ENCODE assay signal across 1 cellular context in the genomic region with DNA sequence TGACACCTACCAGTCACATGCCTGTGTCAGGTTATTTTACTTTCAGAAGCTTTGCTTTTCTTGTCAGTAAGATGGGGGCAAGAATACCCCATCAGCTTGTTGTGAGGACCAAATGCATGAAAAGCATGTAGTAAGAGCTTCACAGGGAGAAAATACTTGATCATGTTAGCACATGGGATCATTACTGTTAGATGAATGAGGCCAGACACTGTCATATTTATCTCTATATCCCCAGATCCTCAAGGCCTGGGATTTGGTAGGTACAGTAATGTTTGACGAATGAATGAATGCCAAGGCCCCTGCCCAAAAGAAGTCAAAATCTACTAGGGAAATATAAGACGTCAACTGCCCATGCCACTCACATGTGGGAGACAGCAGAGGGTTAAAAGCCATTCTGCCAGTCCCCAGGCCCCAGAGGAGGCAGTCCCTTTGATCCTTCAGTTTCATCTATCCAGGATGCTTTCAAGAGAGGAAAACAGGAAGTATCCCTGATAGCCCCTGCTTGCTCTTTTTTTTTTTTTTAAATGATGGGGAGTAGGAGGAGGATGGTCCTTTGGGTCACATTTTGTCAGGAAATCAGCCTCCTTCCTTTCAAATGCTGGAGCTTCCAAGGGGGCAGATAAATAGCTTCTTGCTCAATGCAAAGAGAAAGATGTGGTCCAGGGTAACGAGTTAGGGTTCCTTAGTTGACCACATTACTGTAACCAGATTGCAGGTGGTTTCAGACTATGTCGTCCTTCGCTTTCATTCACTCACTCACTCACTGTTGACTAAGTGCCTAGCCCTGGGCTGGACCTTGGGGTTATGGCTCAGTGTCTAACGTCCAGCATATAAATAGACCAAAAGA.
TF ChIP-seq lines count a peak whose summit lies in the region.

No MANE protein-coding gene starts in this region.

TF ChIP-seq in HepG2, 621 proteins besides CTCF, POLR2A, EP300 and RAD21 (continued from another document and continues in another):
- TF ChIP-seq, protein P1, sequence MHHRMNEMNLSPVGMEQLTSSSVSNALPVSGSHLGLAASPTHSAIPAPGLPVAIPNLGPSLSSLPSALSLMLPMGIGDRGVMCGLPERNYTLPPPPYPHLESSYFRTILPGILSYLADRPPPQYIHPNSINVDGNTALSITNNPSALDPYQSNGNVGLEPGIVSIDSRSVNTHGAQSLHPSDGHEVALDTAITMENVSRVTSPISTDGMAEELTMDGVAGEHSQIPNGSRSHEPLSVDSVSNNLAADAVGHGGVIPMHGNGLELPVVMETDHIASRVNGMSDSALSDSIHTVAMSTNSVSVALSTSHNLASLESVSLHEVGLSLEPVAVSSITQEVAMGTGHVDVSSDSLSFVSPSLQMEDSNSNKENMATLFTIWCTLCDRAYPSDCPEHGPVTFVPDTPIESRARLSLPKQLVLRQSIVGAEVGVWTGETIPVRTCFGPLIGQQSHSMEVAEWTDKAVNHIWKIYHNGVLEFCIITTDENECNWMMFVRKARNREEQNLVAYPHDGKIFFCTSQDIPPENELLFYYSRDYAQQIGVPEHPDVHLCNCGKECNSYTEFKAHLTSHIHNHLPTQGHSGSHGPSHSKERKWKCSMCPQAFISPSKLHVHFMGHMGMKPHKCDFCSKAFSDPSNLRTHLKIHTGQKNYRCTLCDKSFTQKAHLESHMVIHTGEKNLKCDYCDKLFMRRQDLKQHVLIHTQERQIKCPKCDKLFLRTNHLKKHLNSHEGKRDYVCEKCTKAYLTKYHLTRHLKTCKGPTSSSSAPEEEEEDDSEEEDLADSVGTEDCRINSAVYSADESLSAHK (CRISPR knock-in tag; IDR thresholded peaks at IDR 0.05; ENCODE audit: borderline replicate concordance) = no peak
- TF ChIP-seq, protein P2, sequence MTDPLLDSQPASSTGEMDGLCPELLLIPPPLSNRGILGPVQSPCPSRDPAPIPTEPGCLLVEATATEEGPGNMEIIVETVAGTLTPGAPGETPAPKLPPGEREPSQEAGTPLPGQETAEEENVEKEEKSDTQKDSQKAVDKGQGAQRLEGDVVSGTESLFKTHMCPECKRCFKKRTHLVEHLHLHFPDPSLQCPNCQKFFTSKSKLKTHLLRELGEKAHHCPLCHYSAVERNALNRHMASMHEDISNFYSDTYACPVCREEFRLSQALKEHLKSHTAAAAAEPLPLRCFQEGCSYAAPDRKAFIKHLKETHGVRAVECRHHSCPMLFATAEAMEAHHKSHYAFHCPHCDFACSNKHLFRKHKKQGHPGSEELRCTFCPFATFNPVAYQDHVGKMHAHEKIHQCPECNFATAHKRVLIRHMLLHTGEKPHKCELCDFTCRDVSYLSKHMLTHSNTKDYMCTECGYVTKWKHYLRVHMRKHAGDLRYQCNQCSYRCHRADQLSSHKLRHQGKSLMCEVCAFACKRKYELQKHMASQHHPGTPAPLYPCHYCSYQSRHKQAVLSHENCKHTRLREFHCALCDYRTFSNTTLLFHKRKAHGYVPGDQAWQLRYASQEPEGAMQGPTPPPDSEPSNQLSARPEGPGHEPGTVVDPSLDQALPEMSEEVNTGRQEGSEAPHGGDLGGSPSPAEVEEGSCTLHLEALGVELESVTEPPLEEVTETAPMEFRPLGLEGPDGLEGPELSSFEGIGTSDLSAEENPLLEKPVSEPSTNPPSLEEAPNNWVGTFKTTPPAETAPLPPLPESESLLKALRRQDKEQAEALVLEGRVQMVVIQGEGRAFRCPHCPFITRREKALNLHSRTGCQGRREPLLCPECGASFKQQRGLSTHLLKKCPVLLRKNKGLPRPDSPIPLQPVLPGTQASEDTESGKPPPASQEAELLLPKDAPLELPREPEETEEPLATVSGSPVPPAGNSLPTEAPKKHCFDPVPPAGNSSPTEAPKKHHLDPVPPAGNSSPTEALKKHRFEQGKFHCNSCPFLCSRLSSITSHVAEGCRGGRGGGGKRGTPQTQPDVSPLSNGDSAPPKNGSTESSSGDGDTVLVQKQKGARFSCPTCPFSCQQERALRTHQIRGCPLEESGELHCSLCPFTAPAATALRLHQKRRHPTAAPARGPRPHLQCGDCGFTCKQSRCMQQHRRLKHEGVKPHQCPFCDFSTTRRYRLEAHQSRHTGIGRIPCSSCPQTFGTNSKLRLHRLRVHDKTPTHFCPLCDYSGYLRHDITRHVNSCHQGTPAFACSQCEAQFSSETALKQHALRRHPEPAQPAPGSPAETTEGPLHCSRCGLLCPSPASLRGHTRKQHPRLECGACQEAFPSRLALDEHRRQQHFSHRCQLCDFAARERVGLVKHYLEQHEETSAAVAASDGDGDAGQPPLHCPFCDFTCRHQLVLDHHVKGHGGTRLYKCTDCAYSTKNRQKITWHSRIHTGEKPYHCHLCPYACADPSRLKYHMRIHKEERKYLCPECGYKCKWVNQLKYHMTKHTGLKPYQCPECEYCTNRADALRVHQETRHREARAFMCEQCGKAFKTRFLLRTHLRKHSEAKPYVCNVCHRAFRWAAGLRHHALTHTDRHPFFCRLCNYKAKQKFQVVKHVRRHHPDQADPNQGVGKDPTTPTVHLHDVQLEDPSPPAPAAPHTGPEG (CRISPR knock-in tag; IDR thresholded peaks at IDR 0.05) = no peak; the same call in 1 of the 2 replicates
- TF ChIP-seq HOXA3 (CRISPR knock-in tag; IDR thresholded peaks at IDR 0.05) (peak; percentile 71), ZNF777 (CRISPR knock-in tag; IDR thresholded peaks at IDR 0.05) (0 out of 2 replicates have a peak, but pooled peaks have one; percentile 22), BCL6 (CRISPR knock-in tag; IDR thresholded peaks at IDR 0.05) (peak; percentile 81), CCDC6 (CRISPR knock-in tag; IDR thresholded peaks at IDR 0.05) (0 out of 2 replicates have a peak, but pooled peaks have one; percentile 49), ZSCAN22 (CRISPR knock-in tag; IDR thresholded peaks at IDR 0.05) (no peak; the same call in 1 of the 2 replicates), SRSF9 (IDR thresholded peaks at IDR 0.05; ENCODE audit: borderline replicate concordance, insufficient read depth, low read depth, low read length, poor library complexity, severe bottlenecking) (no peak), ZNF232 (CRISPR knock-in tag; IDR thresholded peaks at IDR 0.05; ENCODE audit: borderline replicate concordance) (peak; percentile 77; the same call in 1 of the 2 replicates), GATA4 (IDR thresholded peaks at IDR 0.05; ENCODE audit: borderline replicate concordance, low read depth) (peak; percentile 96), NR3C1 (CRISPR knock-in tag; IDR thresholded peaks at IDR 0.05) (no peak), ERF (CRISPR knock-in tag; IDR thresholded peaks at IDR 0.05) (no peak; the same call in 1 of the 2 replicates), FOXK1 (CRISPR knock-in tag; IDR thresholded peaks at IDR 0.05; ENCODE audit: borderline replicate concordance, low read depth) (peak; percentile 18; the same call in 1 of the 2 replicates), SMARCE1 (IDR thresholded peaks at IDR 0.05; ENCODE audit: borderline replicate concordance) (no peak), SIX4 (CRISPR knock-in tag; IDR thresholded peaks at IDR 0.05) (peak; percentile 91), NCOR1 (IDR thresholded peaks at IDR 0.05; ENCODE audit: borderline replicate concordance, low read length) (peak; percentile 42; the same call in 1 of the 2 replicates), ZNF20 (CRISPR knock-in tag; IDR thresholded peaks at IDR 0.05) (0 out of 2 replicates have a peak, but pooled peaks have one; percentile 50), ZNF263 (CRISPR knock-in tag; IDR thresholded peaks at IDR 0.05) (peak; percentile 38; the same call in 1 of the 2 replicates), CREB1 (IDR thresholded peaks at IDR 0.05) (no peak), CREB1 (CRISPR knock-in tag; IDR thresholded peaks at IDR 0.05) (peak; percentile 48), ZSCAN12 (CRISPR knock-in tag; IDR thresholded peaks at IDR 0.05) (no peak)
- TF ChIP-seq, protein P3, sequence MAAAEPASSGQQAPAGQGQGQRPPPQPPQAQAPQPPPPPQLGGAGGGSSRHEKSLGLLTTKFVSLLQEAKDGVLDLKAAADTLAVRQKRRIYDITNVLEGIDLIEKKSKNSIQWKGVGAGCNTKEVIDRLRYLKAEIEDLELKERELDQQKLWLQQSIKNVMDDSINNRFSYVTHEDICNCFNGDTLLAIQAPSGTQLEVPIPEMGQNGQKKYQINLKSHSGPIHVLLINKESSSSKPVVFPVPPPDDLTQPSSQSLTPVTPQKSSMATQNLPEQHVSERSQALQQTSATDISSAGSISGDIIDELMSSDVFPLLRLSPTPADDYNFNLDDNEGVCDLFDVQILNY (CRISPR knock-in tag; conservative IDR thresholded peaks at IDR 0.05) = no peak
- TF ChIP-seq, protein P4, sequence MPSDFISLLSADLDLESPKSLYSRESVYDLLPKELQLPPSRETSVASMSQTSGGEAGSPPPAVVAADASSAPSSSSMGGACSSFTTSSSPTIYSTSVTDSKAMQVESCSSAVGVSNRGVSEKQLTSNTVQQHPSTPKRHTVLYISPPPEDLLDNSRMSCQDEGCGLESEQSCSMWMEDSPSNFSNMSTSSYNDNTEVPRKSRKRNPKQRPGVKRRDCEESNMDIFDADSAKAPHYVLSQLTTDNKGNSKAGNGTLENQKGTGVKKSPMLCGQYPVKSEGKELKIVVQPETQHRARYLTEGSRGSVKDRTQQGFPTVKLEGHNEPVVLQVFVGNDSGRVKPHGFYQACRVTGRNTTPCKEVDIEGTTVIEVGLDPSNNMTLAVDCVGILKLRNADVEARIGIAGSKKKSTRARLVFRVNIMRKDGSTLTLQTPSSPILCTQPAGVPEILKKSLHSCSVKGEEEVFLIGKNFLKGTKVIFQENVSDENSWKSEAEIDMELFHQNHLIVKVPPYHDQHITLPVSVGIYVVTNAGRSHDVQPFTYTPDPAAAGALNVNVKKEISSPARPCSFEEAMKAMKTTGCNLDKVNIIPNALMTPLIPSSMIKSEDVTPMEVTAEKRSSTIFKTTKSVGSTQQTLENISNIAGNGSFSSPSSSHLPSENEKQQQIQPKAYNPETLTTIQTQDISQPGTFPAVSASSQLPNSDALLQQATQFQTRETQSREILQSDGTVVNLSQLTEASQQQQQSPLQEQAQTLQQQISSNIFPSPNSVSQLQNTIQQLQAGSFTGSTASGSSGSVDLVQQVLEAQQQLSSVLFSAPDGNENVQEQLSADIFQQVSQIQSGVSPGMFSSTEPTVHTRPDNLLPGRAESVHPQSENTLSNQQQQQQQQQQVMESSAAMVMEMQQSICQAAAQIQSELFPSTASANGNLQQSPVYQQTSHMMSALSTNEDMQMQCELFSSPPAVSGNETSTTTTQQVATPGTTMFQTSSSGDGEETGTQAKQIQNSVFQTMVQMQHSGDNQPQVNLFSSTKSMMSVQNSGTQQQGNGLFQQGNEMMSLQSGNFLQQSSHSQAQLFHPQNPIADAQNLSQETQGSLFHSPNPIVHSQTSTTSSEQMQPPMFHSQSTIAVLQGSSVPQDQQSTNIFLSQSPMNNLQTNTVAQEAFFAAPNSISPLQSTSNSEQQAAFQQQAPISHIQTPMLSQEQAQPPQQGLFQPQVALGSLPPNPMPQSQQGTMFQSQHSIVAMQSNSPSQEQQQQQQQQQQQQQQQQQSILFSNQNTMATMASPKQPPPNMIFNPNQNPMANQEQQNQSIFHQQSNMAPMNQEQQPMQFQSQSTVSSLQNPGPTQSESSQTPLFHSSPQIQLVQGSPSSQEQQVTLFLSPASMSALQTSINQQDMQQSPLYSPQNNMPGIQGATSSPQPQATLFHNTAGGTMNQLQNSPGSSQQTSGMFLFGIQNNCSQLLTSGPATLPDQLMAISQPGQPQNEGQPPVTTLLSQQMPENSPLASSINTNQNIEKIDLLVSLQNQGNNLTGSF (CRISPR knock-in tag; IDR thresholded peaks at IDR 0.05) = 0 out of 2 replicates have a peak, but pooled peaks have one; percentile 4
- TF ChIP-seq, protein P5, sequence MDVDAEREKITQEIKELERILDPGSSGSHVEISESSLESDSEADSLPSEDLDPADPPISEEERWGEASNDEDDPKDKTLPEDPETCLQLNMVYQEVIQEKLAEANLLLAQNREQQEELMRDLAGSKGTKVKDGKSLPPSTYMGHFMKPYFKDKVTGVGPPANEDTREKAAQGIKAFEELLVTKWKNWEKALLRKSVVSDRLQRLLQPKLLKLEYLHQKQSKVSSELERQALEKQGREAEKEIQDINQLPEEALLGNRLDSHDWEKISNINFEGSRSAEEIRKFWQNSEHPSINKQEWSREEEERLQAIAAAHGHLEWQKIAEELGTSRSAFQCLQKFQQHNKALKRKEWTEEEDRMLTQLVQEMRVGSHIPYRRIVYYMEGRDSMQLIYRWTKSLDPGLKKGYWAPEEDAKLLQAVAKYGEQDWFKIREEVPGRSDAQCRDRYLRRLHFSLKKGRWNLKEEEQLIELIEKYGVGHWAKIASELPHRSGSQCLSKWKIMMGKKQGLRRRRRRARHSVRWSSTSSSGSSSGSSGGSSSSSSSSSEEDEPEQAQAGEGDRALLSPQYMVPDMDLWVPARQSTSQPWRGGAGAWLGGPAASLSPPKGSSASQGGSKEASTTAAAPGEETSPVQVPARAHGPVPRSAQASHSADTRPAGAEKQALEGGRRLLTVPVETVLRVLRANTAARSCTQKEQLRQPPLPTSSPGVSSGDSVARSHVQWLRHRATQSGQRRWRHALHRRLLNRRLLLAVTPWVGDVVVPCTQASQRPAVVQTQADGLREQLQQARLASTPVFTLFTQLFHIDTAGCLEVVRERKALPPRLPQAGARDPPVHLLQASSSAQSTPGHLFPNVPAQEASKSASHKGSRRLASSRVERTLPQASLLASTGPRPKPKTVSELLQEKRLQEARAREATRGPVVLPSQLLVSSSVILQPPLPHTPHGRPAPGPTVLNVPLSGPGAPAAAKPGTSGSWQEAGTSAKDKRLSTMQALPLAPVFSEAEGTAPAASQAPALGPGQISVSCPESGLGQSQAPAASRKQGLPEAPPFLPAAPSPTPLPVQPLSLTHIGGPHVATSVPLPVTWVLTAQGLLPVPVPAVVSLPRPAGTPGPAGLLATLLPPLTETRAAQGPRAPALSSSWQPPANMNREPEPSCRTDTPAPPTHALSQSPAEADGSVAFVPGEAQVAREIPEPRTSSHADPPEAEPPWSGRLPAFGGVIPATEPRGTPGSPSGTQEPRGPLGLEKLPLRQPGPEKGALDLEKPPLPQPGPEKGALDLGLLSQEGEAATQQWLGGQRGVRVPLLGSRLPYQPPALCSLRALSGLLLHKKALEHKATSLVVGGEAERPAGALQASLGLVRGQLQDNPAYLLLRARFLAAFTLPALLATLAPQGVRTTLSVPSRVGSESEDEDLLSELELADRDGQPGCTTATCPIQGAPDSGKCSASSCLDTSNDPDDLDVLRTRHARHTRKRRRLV (CRISPR knock-in tag; IDR thresholded peaks at IDR 0.05) = no peak; the same call in 1 of the 2 replicates
- TF ChIP-seq, protein P6, sequence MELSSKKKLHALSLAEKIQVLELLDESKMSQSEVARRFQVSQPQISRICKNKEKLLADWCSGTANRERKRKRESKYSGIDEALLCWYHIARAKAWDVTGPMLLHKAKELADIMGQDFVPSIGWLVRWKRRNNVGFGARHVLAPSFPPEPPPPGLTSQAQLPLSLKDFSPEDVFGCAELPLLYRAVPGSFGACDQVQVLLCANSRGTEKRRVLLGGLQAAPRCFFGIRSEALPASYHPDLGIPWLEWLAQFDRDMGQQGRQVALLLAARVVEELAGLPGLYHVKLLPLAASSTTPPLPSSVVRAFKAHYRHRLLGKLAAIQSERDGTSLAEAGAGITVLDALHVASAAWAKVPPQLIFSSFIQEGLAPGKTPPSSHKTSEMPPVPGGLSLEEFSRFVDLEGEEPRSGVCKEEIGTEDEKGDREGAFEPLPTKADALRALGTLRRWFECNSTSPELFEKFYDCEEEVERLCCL (CRISPR knock-in tag; IDR thresholded peaks at IDR 0.05; ENCODE audit: borderline replicate concordance) = no peak
- TF ChIP-seq, protein P7, sequence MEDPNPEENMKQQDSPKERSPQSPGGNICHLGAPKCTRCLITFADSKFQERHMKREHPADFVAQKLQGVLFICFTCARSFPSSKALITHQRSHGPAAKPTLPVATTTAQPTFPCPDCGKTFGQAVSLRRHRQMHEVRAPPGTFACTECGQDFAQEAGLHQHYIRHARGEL (CRISPR knock-in tag; IDR thresholded peaks at IDR 0.05) = no peak
- TF ChIP-seq, protein P8, sequence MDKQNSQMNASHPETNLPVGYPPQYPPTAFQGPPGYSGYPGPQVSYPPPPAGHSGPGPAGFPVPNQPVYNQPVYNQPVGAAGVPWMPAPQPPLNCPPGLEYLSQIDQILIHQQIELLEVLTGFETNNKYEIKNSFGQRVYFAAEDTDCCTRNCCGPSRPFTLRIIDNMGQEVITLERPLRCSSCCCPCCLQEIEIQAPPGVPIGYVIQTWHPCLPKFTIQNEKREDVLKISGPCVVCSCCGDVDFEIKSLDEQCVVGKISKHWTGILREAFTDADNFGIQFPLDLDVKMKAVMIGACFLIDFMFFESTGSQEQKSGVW (CRISPR knock-in tag; IDR thresholded peaks at IDR 0.05; ENCODE audit: borderline replicate concordance) = no peak
